In the genomic region with DNA sequence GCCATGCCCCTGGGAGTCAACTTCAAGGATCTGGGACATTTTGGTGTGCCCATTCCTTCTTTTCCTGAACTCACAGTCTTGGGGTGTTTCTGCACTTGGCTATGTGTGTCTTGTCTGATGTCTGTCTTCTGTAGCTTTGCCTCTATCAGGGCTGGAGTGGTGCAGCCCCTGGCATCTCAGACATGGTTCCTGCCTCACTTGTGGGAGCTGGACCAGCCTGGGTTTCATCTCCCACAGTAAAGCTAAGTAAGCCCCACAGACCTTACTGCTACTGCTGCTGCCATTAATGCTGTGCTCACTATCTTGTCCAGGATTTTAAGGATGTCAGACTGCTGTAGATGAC, we compare ENCODE assay signal across 22 cellular contexts. TPM values are rescaled to one million over a fixed set of nuclear protein-coding genes. Genes with fewer than 3 reads are reported as not detected.
"Had no signal": no experiment of that assay in that cellular context is flagged by ENCODE, and none has a peak within 500 bp of the region (broad histone marks: within the 10 kb centered on the region; RNA-seq: fewer than 3 reads in every experiment).

No MANE protein-coding gene starts in this region.

- H3K4me1 ChIP-seq: SJSA1 had no signal

- H3K27me3 ChIP-seq: MG63 had no signal

- H3K4me3 ChIP-seq: MG63, SJSA1, SK-N-MC had no signal

- H3K27ac ChIP-seq: SJSA1, SK-N-MC had no signal

- ATAC-seq: HepG2 had no signal

- H3K36me3 ChIP-seq: MG63, SJSA1 had no signal

- H3K9me3 ChIP-seq: MG63, SJSA1 had no signal

- DNase-seq: IMR-90, Karpas-422, KG1, MG63, NCI-H1092 treated with DMSO at 0.1 percent for 48 hours, NCI-H1436, NCI-H187, NCI-H2029, NCI-H2081 treated with DMSO at 0.1 percent for 48 hours, NCI-H2171, NCI-H226, NCI-H446, NCI-H510A, NCI-H524 treated with DMSO at 0.1 percent for 48 hours, NCI-H69, NCI-H774, Right ventricle myocardium superior, RPMI8226, SIG-M5 had no signal

RNA-seq across cellular contexts. Expression of a gene that starts 59.0 kb away (rescaled TPM):
- total RNA-seq: HepG2, IMR-90, SJSA1 had no signal
- polyA plus RNA-seq: HepG2, IMR-90 had no signal
